ENCODE assay signal across 8 cellular contexts in genomic region chrX:84188320-84188834, GRCh38. TPM values are rescaled to one million over a fixed set of nuclear protein-coding genes. Genes with fewer than 3 reads are reported as not detected.
DNase-seq lines count a peak whose midpoint lies in the region; ATAC-seq, FAIRE-seq and TF ChIP-seq lines count a peak whose summit lies in the region.

No MANE protein-coding gene starts in this region.

- no peak for FAIRE-seq in D721Med (lab: Jason Lieb, UNC)

- TF ChIP-seq CTCF in D721Med (IDR thresholded peaks at IDR 0.05; ENCODE audit: insufficient read depth, missing control alignments), result no peak

- ATAC-seq in GM21390 (IDR thresholded peaks at IDR 0.05; ENCODE audit: unreplicated experiment), result peak; percentile 34
- ATAC-seq in activated naive CD8-positive, alpha-beta T cell treated with anti-CD3 and anti-CD28 coated beads, Interleukin-2, amount 50 U/mL, for 24 hours, result no peak
- peak; percentile 84 for ATAC-seq in right cardiac atrium
- ATAC-seq in stimulated activated effector memory CD8-positive, alpha-beta T cell treated with anti-CD3 and anti-CD28 coated beads, Interleukin-12 subunit alpha, Interleukin-12 subunit beta, amount 100 ng/mL, for 72 hours, result no peak

- no peaks in the 10 kb centered on the region for H3K4me1 ChIP-seq in right cardiac atrium (ENCODE audit: control insufficient read depth, insufficient read depth, low read length)

- H3K27ac Mint-ChIP-seq in activated naive CD8-positive, alpha-beta T cell treated with anti-CD3 and anti-CD28 coated beads, Interleukin-2, amount 50 U/mL, for 24 hours, result no peak overlapping the region
- no peak overlapping the region for H3K27ac Mint-ChIP-seq in stimulated activated effector memory CD8-positive, alpha-beta T cell treated with anti-CD3 and anti-CD28 coated beads, Interleukin-12 subunit alpha, Interleukin-12 subunit beta, amount 100 ng/mL, for 72 hours

- peak overlapping the region; percentile 48 for H3K4me3 Mint-ChIP-seq in activated naive CD8-positive, alpha-beta T cell treated with anti-CD3 and anti-CD28 coated beads, Interleukin-2, amount 50 U/mL, for 24 hours
- no peak overlapping the region for H3K4me3 Mint-ChIP-seq in stimulated activated effector memory CD8-positive, alpha-beta T cell treated with anti-CD3 and anti-CD28 coated beads, Interleukin-12 subunit alpha, Interleukin-12 subunit beta, amount 100 ng/mL, for 72 hours

- DNase-seq in D721Med (ENCODE audit: insufficient read length, low spot score) (peak; percentile 19), NCI-H146 (lab: John Stamatoyannopoulos, UW) (peak; percentile 93), right cardiac atrium (peak; percentile 60 to 84 (median 77)), putamen (ENCODE audit: low spot score) (peak; percentile 39)
- DNase-seq in activated naive CD8-positive, alpha-beta T cell treated with anti-CD3 and anti-CD28 coated beads, Interleukin-2, amount 50 U/mL, for 24 hours, result peak; percentile 4
- DNase-seq in stimulated activated effector memory CD8-positive, alpha-beta T cell treated with anti-CD3 and anti-CD28 coated beads, Interleukin-12 subunit alpha, Interleukin-12 subunit beta, amount 100 ng/mL, for 72 hours (ENCODE audit: low spot score in 2 of 2), result no peak
- DNase-seq in activated CD8-positive, alpha-beta memory T cell treated with anti-CD3 and anti-CD28 coated beads, Interleukin-2, amount 50 U/mL, for 4 hours, result no peak

- H3K27ac ChIP-seq in right cardiac atrium (ENCODE audit: low read length), result no peak overlapping the region

- peaks cover 28% of the 10 kb centered on the region for H3K27me3 Mint-ChIP-seq in activated naive CD8-positive, alpha-beta T cell treated with anti-CD3 and anti-CD28 coated beads, Interleukin-2, amount 50 U/mL, for 24 hours

- H3K9me3 Mint-ChIP-seq in activated naive CD8-positive, alpha-beta T cell treated with anti-CD3 and anti-CD28 coated beads, Interleukin-2, amount 50 U/mL, for 24 hours, result no peaks in the 10 kb centered on the region
- H3K9me3 Mint-ChIP-seq in stimulated activated effector memory CD8-positive, alpha-beta T cell treated with anti-CD3 and anti-CD28 coated beads, Interleukin-12 subunit alpha, Interleukin-12 subunit beta, amount 100 ng/mL, for 72 hours, result peaks cover 7% of the 10 kb centered on the region

- intact Hi-C loops in right cardiac atrium (cut with DNase I), result no loop called here

- 6% methylated on average over 19 of the region's 19 CpGs for WGBS in right cardiac atrium

- peak overlapping the region; percentile 61 for H3K4me3 ChIP-seq in right cardiac atrium (ENCODE audit: low read length)

- H3K27me3 ChIP-seq in right cardiac atrium (ENCODE audit: control insufficient read depth, insufficient read depth), result no peaks in the 10 kb centered on the region

- H3K9me3 ChIP-seq in right cardiac atrium (ENCODE audit: control insufficient read depth, low read length), result no peaks in the 10 kb centered on the region

- H3K4me1 Mint-ChIP-seq in activated naive CD8-positive, alpha-beta T cell treated with anti-CD3 and anti-CD28 coated beads, Interleukin-2, amount 50 U/mL, for 24 hours, result no peaks in the 10 kb centered on the region
- no peaks in the 10 kb centered on the region for H3K4me1 Mint-ChIP-seq in stimulated activated effector memory CD8-positive, alpha-beta T cell treated with anti-CD3 and anti-CD28 coated beads, Interleukin-12 subunit alpha, Interleukin-12 subunit beta, amount 100 ng/mL, for 72 hours

- peaks cover 2% of the 10 kb centered on the region for H3K36me3 Mint-ChIP-seq in activated naive CD8-positive, alpha-beta T cell treated with anti-CD3 and anti-CD28 coated beads, Interleukin-2, amount 50 U/mL, for 24 hours (ENCODE audit: low read depth)
- H3K36me3 Mint-ChIP-seq in stimulated activated effector memory CD8-positive, alpha-beta T cell treated with anti-CD3 and anti-CD28 coated beads, Interleukin-12 subunit alpha, Interleukin-12 subunit beta, amount 100 ng/mL, for 72 hours, result no peaks in the 10 kb centered on the region

RNA-seq across cellular contexts. Expression of gene RPS6KA6, which starts 0.4 kb away (rescaled TPM):
- total RNA-seq in right cardiac atrium, result 1 to 10 TPM; 2.6 to 3.6 (median 3.0) TPM
- polyA plus RNA-seq in right cardiac atrium, result 1.4 TPM

Comparison
In these comparisons a context has a peak if more than half of its experiments do, and no peak if none do; other contexts are left out.
1. DNase-seq: peak in D721Med (single experiment), NCI-H146 (single experiment), activated naive CD8-positive, alpha-beta T cell treated with anti-CD3 and anti-CD28 coated beads, Interleukin-2, amount 50 U/mL, for 24 hours (single experiment), right cardiac atrium (3 of 3) and putamen (single experiment); none in stimulated activated effector memory CD8-positive, alpha-beta T cell treated with anti-CD3 and anti-CD28 coated beads, Interleukin-12 subunit alpha, Interleukin-12 subunit beta, amount 100 ng/mL, for 72 hours (0 of 2) and activated CD8-positive, alpha-beta memory T cell treated with anti-CD3 and anti-CD28 coated beads, Interleukin-2, amount 50 U/mL, for 4 hours (single experiment).
2. ATAC-seq: peak in GM21390 (single experiment) and right cardiac atrium (2 of 2); none in activated naive CD8-positive, alpha-beta T cell treated with anti-CD3 and anti-CD28 coated beads, Interleukin-2, amount 50 U/mL, for 24 hours (single experiment) and stimulated activated effector memory CD8-positive, alpha-beta T cell treated with anti-CD3 and anti-CD28 coated beads, Interleukin-12 subunit alpha, Interleukin-12 subunit beta, amount 100 ng/mL, for 72 hours (single experiment).